ENCODE assay signal across 11 cellular contexts in the genomic region with DNA sequence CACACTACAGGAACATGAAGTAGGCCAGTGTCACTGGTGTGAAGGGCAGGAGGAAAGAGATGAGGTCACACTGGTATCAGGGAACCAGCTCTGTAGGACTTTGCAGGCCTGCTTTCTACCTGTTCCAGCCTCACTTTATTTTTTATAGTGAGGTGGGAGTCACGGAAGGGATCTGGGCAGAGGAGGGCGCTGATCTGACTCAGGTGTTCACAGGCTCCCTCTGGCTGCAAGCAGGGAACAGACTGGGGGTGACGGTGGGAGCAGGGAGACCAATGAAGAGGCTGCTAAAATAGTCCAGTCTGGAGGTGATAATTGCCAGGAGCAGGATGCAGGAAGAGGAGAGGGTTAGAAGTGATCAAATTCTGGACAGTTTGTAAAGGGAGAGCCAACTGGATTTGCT. TPM values are rescaled to one million over a fixed set of nuclear protein-coding genes. Genes with fewer than 3 reads are reported as not detected.
DNase-seq lines count a peak whose midpoint lies in the region; ATAC-seq and TF ChIP-seq lines count a peak whose summit lies in the region.
"Had no signal": no experiment of that assay in that cellular context is flagged by ENCODE, and none has a peak within 500 bp of the region (broad histone marks: within the 10 kb centered on the region; RNA-seq: fewer than 3 reads in every experiment).

No MANE protein-coding gene starts in this region.

- no peak for ATAC-seq in activated CD8-positive, alpha-beta T cell treated with anti-CD3 and anti-CD28 coated beads for 36 hours
- ATAC-seq in activated CD8-positive, alpha-beta T cell treated with anti-CD3 and anti-CD28 coated beads, Interleukin-2, amount 10 ng/mL, durations not matched to agents 7 days and 5 days, result no peak
- no peak for ATAC-seq in mucosa of descending colon
- ATAC-seq: lower lobe of right lung had no signal

- peaks cover 16% of the 10 kb centered on the region for H3K79me2 ChIP-seq in osteoblast (ENCODE audit: insufficient read depth, low read length)

- H3K36me3 ChIP-seq in osteoblast (ENCODE audit: insufficient read depth, low read length), result no peaks in the 10 kb centered on the region
- H3K36me3 ChIP-seq in mucosa of descending colon (ENCODE audit: low read depth), result no peaks in the 10 kb centered on the region
- H3K36me3 ChIP-seq: lower lobe of right lung, thoracic aorta had no signal

- peaks cover 8% of the 10 kb centered on the region for H3K36me3 Mint-ChIP-seq in activated CD8-positive, alpha-beta T cell treated with anti-CD3 and anti-CD28 coated beads for 36 hours (ENCODE audit: low read depth)
- peaks cover 7% of the 10 kb centered on the region for H3K36me3 Mint-ChIP-seq in activated CD8-positive, alpha-beta T cell treated with anti-CD3 and anti-CD28 coated beads, Interleukin-2, amount 10 ng/mL, durations not matched to agents 7 days and 5 days (ENCODE audit: low read depth)
- peaks cover 3% of the 10 kb centered on the region for H3K36me3 Mint-ChIP-seq in IgD-negative memory B cell

- intact Hi-C loops in activated CD8-positive, alpha-beta T cell treated with anti-CD3 and anti-CD28 coated beads for 36 hours (cut with micrococcal nuclease), result loop anchor here (5.0 kb wide), 1 partner anchor 66 kb away; a partner anchor contains a TSS
- intact Hi-C loops in mucosa of descending colon (cut with DNase I, micrococcal nuclease), result no loop called here

- CTCF ChIA-PET in activated CD8-positive, alpha-beta T cell treated with anti-CD3 and anti-CD28 coated beads for 36 hours (lab: Charles Lee), result no interaction called here
- CTCF ChIA-PET in activated CD8-positive, alpha-beta T cell treated with anti-CD3 and anti-CD28 coated beads, Interleukin-2, amount 10 ng/mL, durations not matched to agents 7 days and 5 days (lab: Charles Lee), result interaction anchor here (1.3 kb wide), 1 partner anchor 14 kb away, joined by 3 read pairs; no protein-coding TSS in a partner anchor

- no peak overlapping the region for H3K27ac ChIP-seq in osteoblast (ENCODE audit: low read depth, low read length)
- H3K27ac ChIP-seq: lower lobe of right lung, thoracic aorta had no signal

- no peak overlapping the region for H3K4me3 Mint-ChIP-seq in activated CD8-positive, alpha-beta T cell treated with anti-CD3 and anti-CD28 coated beads for 36 hours
- H3K4me3 Mint-ChIP-seq in activated CD8-positive, alpha-beta T cell treated with anti-CD3 and anti-CD28 coated beads, Interleukin-2, amount 10 ng/mL, durations not matched to agents 7 days and 5 days, result no peak overlapping the region
- peak overlapping the region in 2 of 4 donors; percentile 59 to 60 for H3K4me3 Mint-ChIP-seq in IgD-negative memory B cell

- TF ChIP-seq CTCF in activated CD8-positive, alpha-beta T cell treated with anti-CD3 and anti-CD28 coated beads for 36 hours (IDR thresholded peaks at IDR 0.05), result no peak
- TF ChIP-seq CTCF in osteoblast (IDR thresholded peaks at IDR 0.05; ENCODE audit: extremely low read depth, low read depth, low read length) (peak; percentile 9), mucosa of descending colon (IDR thresholded peaks at IDR 0.05) (no peak)

- H3K4me2 ChIP-seq in osteoblast (ENCODE audit: insufficient read depth, low read length), result no peak overlapping the region

- H3K27ac Mint-ChIP-seq in activated CD8-positive, alpha-beta T cell treated with anti-CD3 and anti-CD28 coated beads for 36 hours, result no peak overlapping the region
- no peak overlapping the region for H3K27ac Mint-ChIP-seq in activated CD8-positive, alpha-beta T cell treated with anti-CD3 and anti-CD28 coated beads, Interleukin-2, amount 10 ng/mL, durations not matched to agents 7 days and 5 days
- peak overlapping the region in 2 of 3 donors; percentile 80 to 91 for H3K27ac Mint-ChIP-seq in IgD-negative memory B cell

- no peak overlapping the region for H2AFZ ChIP-seq in osteoblast (ENCODE audit: low read length)

- POLR2A ChIA-PET in activated CD8-positive, alpha-beta T cell treated with anti-CD3 and anti-CD28 coated beads for 36 hours (lab: Charles Lee), result no interaction called here
- POLR2A ChIA-PET in activated CD8-positive, alpha-beta T cell treated with anti-CD3 and anti-CD28 coated beads, Interleukin-2, amount 10 ng/mL, durations not matched to agents 7 days and 5 days (lab: Charles Lee), result no interaction called here

- H4K20me1 ChIP-seq in osteoblast (ENCODE audit: insufficient read depth, low read length), result no peaks in the 10 kb centered on the region

- no peaks in the 10 kb centered on the region for H3K9me3 ChIP-seq in osteoblast (ENCODE audit: low read depth, low read length)
- no peaks in the 10 kb centered on the region for H3K9me3 ChIP-seq in mucosa of descending colon
- H3K9me3 ChIP-seq: lower lobe of right lung, thoracic aorta had no signal

- H3K4me1 ChIP-seq in osteoblast (ENCODE audit: insufficient read depth, low read length) (peaks cover 16% of the 10 kb centered on the region), mucosa of descending colon (ENCODE audit: low read depth) (peaks cover 8% of the 10 kb centered on the region)

- DNase-seq in activated CD8-positive, alpha-beta T cell treated with anti-CD3 and anti-CD28 coated beads for 36 hours, result peak; percentile 22
- DNase-seq in activated CD8-positive, alpha-beta T cell treated with anti-CD3 and anti-CD28 coated beads, Interleukin-2, amount 10 ng/mL, durations not matched to agents 7 days and 5 days, result no peak
- peak; percentile 50 for DNase-seq in cerebellum (ENCODE audit: low spot score)
- DNase-seq in osteoblast (ENCODE audit: insufficient read length, low spot score, missing footprints), result no peak
- DNase-seq in activated CD4-positive, CD25-positive, alpha-beta regulatory T cell treated with anti-CD3 and anti-CD28 coated beads, Interleukin-2, amount 50 U/mL, for 72 hours, result no peak
- DNase-seq in mucosa of descending colon, result no peak
- no peak for DNase-seq in NCI-H2196 (lab: John Stamatoyannopoulos, UW; ENCODE audit: unreplicated experiment)
- DNase-seq: lower lobe of right lung had no signal

- H3K4me3 ChIP-seq in osteoblast (ENCODE audit: insufficient read depth, low read length) (no peak overlapping the region), mucosa of descending colon (no peak overlapping the region)
- H3K4me3 ChIP-seq: lower lobe of right lung, thoracic aorta had no signal

- H3K9me3 Mint-ChIP-seq in activated CD8-positive, alpha-beta T cell treated with anti-CD3 and anti-CD28 coated beads for 36 hours, result no peaks in the 10 kb centered on the region
- no peaks in the 10 kb centered on the region for H3K9me3 Mint-ChIP-seq in activated CD8-positive, alpha-beta T cell treated with anti-CD3 and anti-CD28 coated beads, Interleukin-2, amount 10 ng/mL, durations not matched to agents 7 days and 5 days (ENCODE audit: insufficient read depth)
- no peaks in the 10 kb centered on the region for H3K9me3 Mint-ChIP-seq in IgD-negative memory B cell

- peaks cover 9% of the 10 kb centered on the region for H3K4me1 Mint-ChIP-seq in activated CD8-positive, alpha-beta T cell treated with anti-CD3 and anti-CD28 coated beads for 36 hours (ENCODE audit: low read depth)
- H3K4me1 Mint-ChIP-seq in activated CD8-positive, alpha-beta T cell treated with anti-CD3 and anti-CD28 coated beads, Interleukin-2, amount 10 ng/mL, durations not matched to agents 7 days and 5 days (ENCODE audit: low read depth), result peaks cover 23% of the 10 kb centered on the region
- H3K4me1 Mint-ChIP-seq in IgD-negative memory B cell, result peaks cover 0 to 13% (median 11%) of the 10 kb centered on the region in 3 donors

- no peaks in the 10 kb centered on the region for H3K27me3 Mint-ChIP-seq in activated CD8-positive, alpha-beta T cell treated with anti-CD3 and anti-CD28 coated beads for 36 hours
- no peaks in the 10 kb centered on the region for H3K27me3 Mint-ChIP-seq in activated CD8-positive, alpha-beta T cell treated with anti-CD3 and anti-CD28 coated beads, Interleukin-2, amount 10 ng/mL, durations not matched to agents 7 days and 5 days (ENCODE audit: low read depth)
- no peaks in the 10 kb centered on the region for H3K27me3 Mint-ChIP-seq in IgD-negative memory B cell

- H3K27me3 ChIP-seq in osteoblast (ENCODE audit: insufficient read depth, low read length), result no peaks in the 10 kb centered on the region

RNA-seq across cellular contexts. Expression of a gene that starts 2.8 kb away (rescaled TPM):
- 1 to 10 TPM; 3.4 to 3.7 TPM for total RNA-seq in activated CD8-positive, alpha-beta T cell treated with anti-CD3 and anti-CD28 coated beads for 36 hours
- 1 to 10 TPM; 5.7 to 5.8 TPM for total RNA-seq in activated CD8-positive, alpha-beta T cell treated with anti-CD3 and anti-CD28 coated beads, Interleukin-2, amount 10 ng/mL, durations not matched to agents 7 days and 5 days
- 5.6 TPM for polyA plus RNA-seq in IgD-negative memory B cell
- total RNA-seq in cerebellum (1.7 TPM), osteoblast (3.2 and 5.1 TPM in 2 replicates), mucosa of descending colon (10 to 100 TPM in 1 of 3 donors, 1 to 10 TPM in 2; 3.7 to 10.1 (median 4.4) TPM)

RNA-seq across cellular contexts. Expression of a gene that starts 3.5 kb away (rescaled TPM):
- 10 to 100 TPM; 19.8 to 22.6 TPM for total RNA-seq in activated CD8-positive, alpha-beta T cell treated with anti-CD3 and anti-CD28 coated beads for 36 hours
- 10 to 100 TPM; 43.6 to 44.5 TPM for total RNA-seq in activated CD8-positive, alpha-beta T cell treated with anti-CD3 and anti-CD28 coated beads, Interleukin-2, amount 10 ng/mL, durations not matched to agents 7 days and 5 days
- polyA plus RNA-seq in IgD-negative memory B cell, result 0.81 TPM
- total RNA-seq in cerebellum (4.4 TPM), osteoblast (1.4 and 1.8 TPM in 2 replicates), mucosa of descending colon (1 to 10 TPM; 1.6 to 4.1 (median 1.9) TPM)

RNA-seq across cellular contexts. Expression of a gene that starts 18.6 kb away (rescaled TPM):
- total RNA-seq in activated CD8-positive, alpha-beta T cell treated with anti-CD3 and anti-CD28 coated beads for 36 hours, result 1 to 10 TPM in 1 of 2 experiments, under 1 TPM in 1; 0.74 to 1.2 TPM
- total RNA-seq in activated CD8-positive, alpha-beta T cell treated with anti-CD3 and anti-CD28 coated beads, Interleukin-2, amount 10 ng/mL, durations not matched to agents 7 days and 5 days, result 1 to 10 TPM in 1 of 2 experiments, under 1 TPM in 1; 0.74 to 1.7 TPM
- polyA plus RNA-seq in IgD-negative memory B cell, result 0.23 TPM
- 30.2 TPM for total RNA-seq in cerebellum
- 13.4 and 21.2 TPM in 2 replicates for total RNA-seq in osteoblast
- total RNA-seq in mucosa of descending colon, result 10 to 100 TPM in 1 of 3 donors, 1 to 10 TPM in 2; 4.6 to 68.9 (median 8.1) TPM

RNA-seq across cellular contexts. Expression of a gene that starts 37.2 kb away (rescaled TPM):
- 10 to 100 TPM; 36.5 to 37.5 TPM for total RNA-seq in activated CD8-positive, alpha-beta T cell treated with anti-CD3 and anti-CD28 coated beads for 36 hours
- 10 to 100 TPM; 43.3 to 47.2 TPM for total RNA-seq in activated CD8-positive, alpha-beta T cell treated with anti-CD3 and anti-CD28 coated beads, Interleukin-2, amount 10 ng/mL, durations not matched to agents 7 days and 5 days
- polyA plus RNA-seq in IgD-negative memory B cell, result 15.7 TPM
- 6.3 TPM for total RNA-seq in cerebellum
- 8.3 and 12.3 TPM in 2 replicates for total RNA-seq in osteoblast
- 10 to 100 TPM; 20.2 to 24.1 (median 22.0) TPM for total RNA-seq in mucosa of descending colon

RNA-seq across cellular contexts. Expression of a gene that starts 42.6 kb away (rescaled TPM):
- total RNA-seq in activated CD8-positive, alpha-beta T cell treated with anti-CD3 and anti-CD28 coated beads for 36 hours, result 1 to 10 TPM; 2.4 to 3.3 TPM
- 1 to 10 TPM; 1.8 to 2.6 TPM for total RNA-seq in activated CD8-positive, alpha-beta T cell treated with anti-CD3 and anti-CD28 coated beads, Interleukin-2, amount 10 ng/mL, durations not matched to agents 7 days and 5 days
- not detected for polyA plus RNA-seq in IgD-negative memory B cell
- total RNA-seq in cerebellum (0.36 TPM), osteoblast (under 0.01 TPM in 1 of 2 replicates, not detected in the other), mucosa of descending colon (1 to 10 TPM; 3.5 to 7.9 (median 6.9) TPM)
- total RNA-seq: Daoy had no signal

Comparison
In these comparisons a context has a peak if more than half of its experiments do, and no peak if none do; other contexts are left out.
1. DNase-seq: peak in activated CD8-positive, alpha-beta T cell treated with anti-CD3 and anti-CD28 coated beads for 36 hours (single experiment) and cerebellum (single experiment); none in activated CD8-positive, alpha-beta T cell treated with anti-CD3 and anti-CD28 coated beads, Interleukin-2, amount 10 ng/mL, durations not matched to agents 7 days and 5 days (single experiment), osteoblast (single experiment), activated CD4-positive, CD25-positive, alpha-beta regulatory T cell treated with anti-CD3 and anti-CD28 coated beads, Interleukin-2, amount 50 U/mL, for 72 hours (single experiment), mucosa of descending colon (0 of 3) and NCI-H2196 (single experiment).
2. H3K27ac Mint-ChIP-seq: peak in IgD-negative memory B cell (2 of 3); none in activated CD8-positive, alpha-beta T cell treated with anti-CD3 and anti-CD28 coated beads for 36 hours (single experiment) and activated CD8-positive, alpha-beta T cell treated with anti-CD3 and anti-CD28 coated beads, Interleukin-2, amount 10 ng/mL, durations not matched to agents 7 days and 5 days (single experiment).